ENCODE assay signal across 9 cellular contexts in the genomic region with DNA sequence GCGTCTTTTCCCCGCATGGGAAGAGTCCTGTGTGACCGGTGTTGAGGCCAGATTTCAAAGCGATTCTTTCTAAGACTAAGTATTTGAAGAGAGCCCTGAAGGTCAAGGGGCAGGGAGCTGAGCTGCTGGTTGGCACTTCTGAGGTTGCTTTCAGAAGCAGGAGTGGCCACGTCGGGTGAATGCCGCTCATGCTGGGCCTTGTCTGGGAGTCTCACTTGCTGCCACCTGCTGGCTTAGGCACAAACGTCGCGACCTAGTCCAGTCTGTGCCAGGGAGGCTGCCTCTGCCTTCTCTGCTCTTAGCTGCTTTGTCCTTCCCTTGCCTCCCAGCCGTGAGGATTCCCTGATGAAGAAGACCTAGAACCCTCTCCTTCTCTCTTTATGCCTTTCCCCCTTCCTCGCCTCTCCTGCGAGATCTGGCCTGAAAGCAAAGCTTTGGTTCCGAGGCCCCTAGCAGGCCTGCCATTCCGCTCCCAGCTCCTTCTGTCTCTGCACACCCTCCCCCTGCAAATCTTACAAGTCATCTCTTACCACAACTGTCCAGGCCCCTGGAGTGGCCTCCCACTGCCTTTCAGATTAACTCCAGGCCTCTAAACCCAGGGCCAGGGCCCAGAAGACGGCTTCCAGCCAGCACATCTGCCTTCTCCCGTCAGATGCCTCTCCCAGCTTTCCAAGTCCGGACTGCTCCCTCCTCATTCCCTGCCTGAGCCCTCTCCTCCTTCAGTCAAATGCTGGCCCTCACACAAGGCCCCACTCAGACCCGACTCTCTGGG. TPM values are rescaled to one million over a fixed set of nuclear protein-coding genes. Genes with fewer than 3 reads are reported as not detected.
DNase-seq lines count a peak whose midpoint lies in the region; ATAC-seq, FAIRE-seq and TF ChIP-seq lines count a peak whose summit lies in the region.
"Had no signal": no experiment of that assay in that cellular context is flagged by ENCODE, and none has a peak within 500 bp of the region (broad histone marks: within the 10 kb centered on the region; RNA-seq: fewer than 3 reads in every experiment).

No MANE protein-coding gene starts in this region.

- no peak overlapping the region for H3K4me2 ChIP-seq in mammary epithelial cell (ENCODE audit: insufficient read depth, low read depth, low read length)
- 0 out of 2 replicates have a peak overlapping the region, but pooled peaks have one; percentile 14 for H3K4me2 ChIP-seq in HepG2 (ENCODE audit: low read depth, low read length)

- H3K27ac ChIP-seq in mammary epithelial cell (ENCODE audit: insufficient read depth, low read depth, low read length) (no peak overlapping the region), HepG2 (ENCODE audit: extremely low read length, insufficient read depth, low read length) (peak overlapping the region; percentile 36)
- H3K27ac ChIP-seq: epithelial cell of prostate had no signal

- H3K4me3 Mint-ChIP-seq in stimulated activated naive B cell treated with anti-CD40 and anti-IgM and Interleukin-4, amounts not matched to agents 10 μg/mL and 1 μg/mL and 100 μg/mL, for 72 hours = peak overlapping the region in 1 of 2 donors; percentile 64

- CTCF ChIA-PET in mammary epithelial cell (lab: Charles Lee; ENCODE audit: low non-redundant PET) = interaction anchor here (0.6 kb wide), 1 partner anchor 176 kb away, joined by 4 read pairs; no protein-coding TSS in a partner anchor
- CTCF ChIA-PET in HepG2 (lab: Yijun Ruan, JAX; ENCODE audit: low intra/inter-chr PET ratio, low total read pairs) = interaction anchor here (1.5 to 2.4 kb wide), 2 partner anchors 45 to 599 kb away, joined by 6 to 9 read pairs; no protein-coding TSS in a partner anchor

- H3K4me3 ChIP-seq in mammary epithelial cell (replicated peaks in 1 of 3; ENCODE audit: insufficient read depth in 1 of 3, low read depth in 2 of 3, low read length in 3 of 3) = no peak overlapping the region
- no peak overlapping the region for H3K4me3 ChIP-seq in HepG2 (replicated peaks in 1 of 3; ENCODE audit: insufficient read depth in 1 of 3, low read depth in 2 of 3, low read length in 3 of 3)
- no peak overlapping the region for H3K4me3 ChIP-seq in lower leg skin (ENCODE audit: low read depth, poor library complexity, severe bottlenecking)

- TF ChIP-seq CTCF in mammary epithelial cell (conservative IDR thresholded peaks at IDR 0.05 in 1 of 2, IDR thresholded peaks at IDR 0.05 in 1 of 2; ENCODE audit: extremely low read depth in 1 of 2, insufficient read depth in 1 of 2, low read depth in 1 of 2, low read length in 2 of 2) (peak; percentile 31 to 62), HepG2 (CRISPR knock-in tag; IDR thresholded peaks at IDR 0.05) (peak; percentile 86), lower leg skin (IDR thresholded peaks at IDR 0.05) (no peak)

- in situ Hi-C loops in mammary epithelial cell (cut with MboI; ENCODE audit: low sequenced_read_pairs in 2 of 2) (loop anchor here in 1 of 2 donors (10.0 kb wide), 1 partner anchor 603 kb away; no protein-coding TSS in a partner anchor), HepG2 (cut with HindIII; ENCODE audit: extremely low pct_ligation_motif_present, low pct_unique_long_range_greater_than_20kb) (no loop called here)

- H3K4me1 ChIP-seq in mammary epithelial cell (ENCODE audit: insufficient read depth, low read length) (no peaks in the 10 kb centered on the region), HepG2 (ENCODE audit: insufficient read depth, low read length) (peaks cover 13% of the 10 kb centered on the region)

- no peaks in the 10 kb centered on the region for H3K27me3 Mint-ChIP-seq in stimulated activated naive B cell treated with anti-CD40 and anti-IgM and Interleukin-4, amounts not matched to agents 10 μg/mL and 1 μg/mL and 100 μg/mL, for 72 hours

- WGBS in mammary epithelial cell (ENCODE audit: low coverage, missing lambda C conversion rate) = 69% methylated on average over 17 of the region's 19 CpGs
- 68% methylated on average over 16 of the region's 19 CpGs for WGBS in HepG2 (ENCODE audit: low lambda C conversion rate)
- WGBS in lower leg skin, 2 donors = 51 to 53% methylated on average over 19 of the region's 19 CpGs

- BruUV-seq in mammary epithelial cell (replicated peaks; lab: Mats Ljungman, UMichigan) = no TSS peak
- no TSS peak for BruUV-seq in HepG2 (replicated peaks; lab: Mats Ljungman, UMichigan)

- H3K9me3 ChIP-seq in mammary epithelial cell (replicated peaks; ENCODE audit: insufficient read depth, low read length) (no peaks in the 10 kb centered on the region), HepG2 (ENCODE audit: low read length) (no peaks in the 10 kb centered on the region)

- intact Hi-C loops in mammary epithelial cell (cut with micrococcal nuclease) (loop anchor here (1.0 to 10.0 kb wide), 2 partner anchors 313 to 820 kb away; no protein-coding TSS in a partner anchor), HepG2 (cut with micrococcal nuclease; ENCODE audit: unreplicated experiment) (no loop called here), lower leg skin (cut with DNase I; ENCODE audit: low total_unique reads) (no loop called here)

- H3K36me3 ChIP-seq in mammary epithelial cell (ENCODE audit: insufficient read depth, low read length) (peaks cover 5% of the 10 kb centered on the region), HepG2 (replicated peaks in 1 of 2; ENCODE audit: control insufficient read depth in 1 of 2, insufficient read depth in 2 of 2, low read length in 2 of 2) (peaks cover 3 to 15% of the 10 kb centered on the region in 2 experiments; a peak in 2 of 5 replicates)

- ATAC-seq in HepG2 (peak; percentile 93), GM19351 (IDR thresholded peaks at IDR 0.05; ENCODE audit: unreplicated experiment) (no peak)
- peak; percentile 46 to 48 for ATAC-seq in stimulated activated naive B cell treated with anti-CD40 and anti-IgM and Interleukin-4, amounts not matched to agents 10 μg/mL and 1 μg/mL and 100 μg/mL, for 72 hours (replicated peaks)

- H3K27me3 ChIP-seq in mammary epithelial cell (ENCODE audit: insufficient read depth, low read length) = no peaks in the 10 kb centered on the region
- no peaks in the 10 kb centered on the region for H3K27me3 ChIP-seq in HepG2 (ENCODE audit: control insufficient read depth in 1 of 2, insufficient read depth in 2 of 2, low read length in 2 of 2)

- peak; percentile 4 to 17 for DNase-seq in AML-193 (lab: John Stamatoyannopoulos, UW)
- peak; percentile 32 for DNase-seq in GM19240 (ENCODE audit: insufficient read length, low spot score)
- peak; percentile 54 for DNase-seq in SK-N-DZ (ENCODE audit: low spot score)
- peak; percentile 28 for DNase-seq in mammary epithelial cell
- DNase-seq in HepG2 (ENCODE audit: low spot score) = peak; percentile 52
- no peak for DNase-seq in stimulated activated naive B cell treated with anti-CD40 and anti-IgM and Interleukin-4, amounts not matched to agents 10 μg/mL and 1 μg/mL and 100 μg/mL, for 72 hours
- no peak for DNase-seq in lower leg skin (ENCODE audit: low spot score in 2 of 2)

- H3K36me3 Mint-ChIP-seq in stimulated activated naive B cell treated with anti-CD40 and anti-IgM and Interleukin-4, amounts not matched to agents 10 μg/mL and 1 μg/mL and 100 μg/mL, for 72 hours = peaks cover 24 to 48% of the 10 kb centered on the region in 2 donors

- H4K20me1 ChIP-seq in mammary epithelial cell (ENCODE audit: insufficient read depth, low read length) = no peaks in the 10 kb centered on the region
- no peaks in the 10 kb centered on the region for H4K20me1 ChIP-seq in HepG2 (ENCODE audit: insufficient read depth, low read length)

- H3K9ac ChIP-seq in mammary epithelial cell (ENCODE audit: insufficient read depth, low read length) (no peak overlapping the region), HepG2 (ENCODE audit: insufficient read depth, low read depth, low read length) (no peak overlapping the region)

- no peaks in the 10 kb centered on the region for H3K79me2 ChIP-seq in mammary epithelial cell (ENCODE audit: insufficient read depth, low read length)
- no peaks in the 10 kb centered on the region for H3K79me2 ChIP-seq in HepG2 (ENCODE audit: insufficient read depth, low read length)

- peak; percentile 66 for FAIRE-seq in HepG2 (lab: Jason Lieb, UNC)

- TF ChIP-seq POLR2A in HepG2 (IDR thresholded peaks at IDR 0.05; ENCODE audit: insufficient read depth in 1 of 2, low read depth in 2 of 2, low read length in 2 of 2) (no peak), lower leg skin (IDR thresholded peaks at IDR 0.05) (no peak)

- H3K27ac Mint-ChIP-seq in stimulated activated naive B cell treated with anti-CD40 and anti-IgM and Interleukin-4, amounts not matched to agents 10 μg/mL and 1 μg/mL and 100 μg/mL, for 72 hours = peak overlapping the region; percentile 87

- H2AFZ ChIP-seq in mammary epithelial cell (ENCODE audit: low read depth, low read length) (no peak overlapping the region), HepG2 (ENCODE audit: low read length) (no peak overlapping the region)

- dilution Hi-C loops in mammary epithelial cell (cut with HindIII; ENCODE audit: low sequenced_read_pairs) = loop anchor here (5.0 to 10.0 kb wide), 5 partner anchors 51 to 603 kb away; partner anchors contain the start of genes ITGAE and TRPV3

- POLR2A ChIA-PET in HepG2 (lab: Yijun Ruan, JAX) = interaction anchor here (1.1 to 2.5 kb wide), 2 partner anchors 12 to 20 kb away, joined by 8 to 12 read pairs; partner anchors contain the start of genes CTNS and SHPK

- peaks cover 29 to 55% of the 10 kb centered on the region in 2 donors for H3K4me1 Mint-ChIP-seq in stimulated activated naive B cell treated with anti-CD40 and anti-IgM and Interleukin-4, amounts not matched to agents 10 μg/mL and 1 μg/mL and 100 μg/mL, for 72 hours

- no peak; the same call in 1 of the 2 replicates for TF ChIP-seq RAD21 in HepG2 (CRISPR knock-in tag; IDR thresholded peaks at IDR 0.05)

- no peaks in the 10 kb centered on the region for H3K9me3 Mint-ChIP-seq in stimulated activated naive B cell treated with anti-CD40 and anti-IgM and Interleukin-4, amounts not matched to agents 10 μg/mL and 1 μg/mL and 100 μg/mL, for 72 hours

- TF ChIP-seq EP300 in HepG2 (IDR thresholded peaks at IDR 0.05; ENCODE audit: low read depth in 2 of 2, low read length in 2 of 2) (no peak), HepG2 (CRISPR knock-in tag; IDR thresholded peaks at IDR 0.05; ENCODE audit: borderline replicate concordance) (no peak)

RNA-seq across cellular contexts. Expression of gene CTNS, which starts 11.4 kb away (rescaled TPM):
- polyA plus RNA-seq in SK-N-DZ (2014; cell fraction: cytosol; rRNA removed) = 38.1 and 38.3 TPM in 2 replicates
- polyA plus RNA-seq in SK-N-DZ (2014; cell fraction: nucleus; rRNA removed) = 61.2 and 68.7 TPM in 2 replicates
- total RNA-seq in mammary epithelial cell (10 to 100 TPM; 16.9 to 18.8 TPM), HepG2 (2016; rRNA removed; fragmentation: Illumina TruSeq; extraction: Trizol) (6.5 and 13.7 TPM in 2 replicates), lower leg skin (10 to 100 TPM; 23.7 to 40.0 (median 29.6) TPM)
- polyA plus RNA-seq in mammary epithelial cell (9.7 TPM), HepG2 (2011; rRNA removed) (9.5 and 13.0 TPM in 2 replicates)
- 2.1 TPM for polyA minus RNA-seq in mammary epithelial cell
- total RNA-seq in HepG2 (2016; cell fraction: cytosol; rRNA removed; fragmentation: Illumina TruSeq; extraction: Trizol; ENCODE audit: low read depth) = 1.8 and 2.6 TPM in 2 replicates
- total RNA-seq in HepG2 (2016; cell fraction: insoluble cytoplasmic fraction; rRNA removed; fragmentation: Illumina TruSeq; extraction: Trizol) = 9.9 and 14.3 TPM in 2 replicates
- 6.1 and 6.2 TPM in 2 replicates for total RNA-seq in HepG2 (2016; cell fraction: membrane; rRNA removed; fragmentation: Illumina TruSeq; extraction: Trizol)
- total RNA-seq in HepG2 (2016; cell fraction: nucleus; rRNA removed; fragmentation: Illumina TruSeq; extraction: Trizol) = 11.2 and 14.3 TPM in 2 replicates
- polyA plus RNA-seq in HepG2 (2011; cell fraction: cytosol; rRNA removed) = 9.4 and 10.3 TPM in 2 replicates
- 20.7 and 23.6 TPM in 2 replicates for polyA plus RNA-seq in HepG2 (2011; cell fraction: nucleus; rRNA removed)
- polyA plus RNA-seq in HepG2 (2012) = 8.5 and 12.6 TPM in 2 replicates
- 2.0 and 2.2 TPM in 2 replicates for polyA plus RNA-seq in HepG2 (2016; cell fraction: cytosol; fragmentation: Illumina TruSeq; extraction: Trizol; ENCODE audit: low read depth)
- polyA plus RNA-seq in HepG2 (2016; cell fraction: insoluble cytoplasmic fraction; fragmentation: Illumina TruSeq; extraction: Trizol; ENCODE audit: low read depth) = 7.3 and 8.2 TPM in 2 replicates
- 4.5 and 5.9 TPM in 2 replicates for polyA plus RNA-seq in HepG2 (2016; cell fraction: membrane; fragmentation: Illumina TruSeq; extraction: Trizol; ENCODE audit: low read depth)
- 20.2 and 21.3 TPM in 2 replicates for polyA plus RNA-seq in HepG2 (2016; cell fraction: nucleus; fragmentation: Illumina TruSeq; extraction: Trizol; ENCODE audit: insufficient read depth, low read depth)
- 10.3 and 11.2 TPM in 2 replicates for polyA minus RNA-seq in HepG2 (2011; rRNA and poly(A)+ RNA removed; ENCODE audit: low replicate concordance)
- 5.1 and 6.0 TPM in 2 replicates for polyA minus RNA-seq in HepG2 (2011; cell fraction: cytosol; rRNA and poly(A)+ RNA removed)
- polyA minus RNA-seq in HepG2 (2011; cell fraction: nucleus; rRNA and poly(A)+ RNA removed) = 9.7 TPM in 2 replicates

RNA-seq across cellular contexts. Expression of gene SHPK, which starts 11.9 kb away (rescaled TPM):
- polyA plus RNA-seq in SK-N-DZ (2014; cell fraction: cytosol; rRNA removed) = 29.7 and 32.4 TPM in 2 replicates
- 15.1 and 17.5 TPM in 2 replicates for polyA plus RNA-seq in SK-N-DZ (2014; cell fraction: nucleus; rRNA removed)
- total RNA-seq in mammary epithelial cell = 10 to 100 TPM; 11.8 to 14.5 TPM
- polyA plus RNA-seq in mammary epithelial cell = 12.0 TPM
- polyA minus RNA-seq in mammary epithelial cell = 16.5 TPM
- 25.2 and 30.9 TPM in 2 replicates for total RNA-seq in HepG2 (2016; rRNA removed; fragmentation: Illumina TruSeq; extraction: Trizol)
- 3.5 and 3.8 TPM in 2 replicates for total RNA-seq in HepG2 (2016; cell fraction: cytosol; rRNA removed; fragmentation: Illumina TruSeq; extraction: Trizol; ENCODE audit: low read depth)
- total RNA-seq in HepG2 (2016; cell fraction: insoluble cytoplasmic fraction; rRNA removed; fragmentation: Illumina TruSeq; extraction: Trizol) = 25.0 and 28.4 TPM in 2 replicates
- 7.6 and 8.2 TPM in 2 replicates for total RNA-seq in HepG2 (2016; cell fraction: membrane; rRNA removed; fragmentation: Illumina TruSeq; extraction: Trizol)
- total RNA-seq in HepG2 (2016; cell fraction: nucleus; rRNA removed; fragmentation: Illumina TruSeq; extraction: Trizol) = 20.4 and 24.0 TPM in 2 replicates
- polyA plus RNA-seq in HepG2 (2011; rRNA removed) = 16.2 and 20.4 TPM in 2 replicates
- 16.1 and 16.7 TPM in 2 replicates for polyA plus RNA-seq in HepG2 (2011; cell fraction: cytosol; rRNA removed)
- polyA plus RNA-seq in HepG2 (2011; cell fraction: nucleus; rRNA removed) = 27.2 and 28.1 TPM in 2 replicates
- 13.6 and 14.5 TPM in 2 replicates for polyA plus RNA-seq in HepG2 (2012)
- polyA plus RNA-seq in HepG2 (2016; cell fraction: cytosol; fragmentation: Illumina TruSeq; extraction: Trizol; ENCODE audit: low read depth) = 1.1 and 1.2 TPM in 2 replicates
- 18.4 and 20.4 TPM in 2 replicates for polyA plus RNA-seq in HepG2 (2016; cell fraction: insoluble cytoplasmic fraction; fragmentation: Illumina TruSeq; extraction: Trizol; ENCODE audit: low read depth)
- 2.5 and 3.0 TPM in 2 replicates for polyA plus RNA-seq in HepG2 (2016; cell fraction: membrane; fragmentation: Illumina TruSeq; extraction: Trizol; ENCODE audit: low read depth)
- polyA plus RNA-seq in HepG2 (2016; cell fraction: nucleus; fragmentation: Illumina TruSeq; extraction: Trizol; ENCODE audit: insufficient read depth, low read depth) = 24.9 and 27.7 TPM in 2 replicates
- 24.9 and 63.4 TPM in 2 replicates for polyA minus RNA-seq in HepG2 (2011; rRNA and poly(A)+ RNA removed; ENCODE audit: low replicate concordance)
- polyA minus RNA-seq in HepG2 (2011; cell fraction: cytosol; rRNA and poly(A)+ RNA removed) = 15.3 and 17.2 TPM in 2 replicates
- polyA minus RNA-seq in HepG2 (2011; cell fraction: nucleus; rRNA and poly(A)+ RNA removed) = 33.7 and 38.2 TPM in 2 replicates
- 10 to 100 TPM; 18.2 to 30.3 (median 23.1) TPM for total RNA-seq in lower leg skin

RNA-seq across cellular contexts. Expression of gene TAX1BP3, which starts 20.4 kb away (rescaled TPM):
- polyA plus RNA-seq in SK-N-DZ (2014; cell fraction: cytosol; rRNA removed) = 45.7 and 61.2 TPM in 2 replicates
- polyA plus RNA-seq in SK-N-DZ (2014; cell fraction: nucleus; rRNA removed) = 27.5 and 33.3 TPM in 2 replicates
- 100 to 1,000 TPM; 188 to 213 TPM for total RNA-seq in mammary epithelial cell
- polyA plus RNA-seq in mammary epithelial cell = 141 TPM
- polyA minus RNA-seq in mammary epithelial cell = 78.6 TPM
- 44.5 and 45.1 TPM in 2 replicates for total RNA-seq in HepG2 (2016; rRNA removed; fragmentation: Illumina TruSeq; extraction: Trizol)
- 20.2 and 21.9 TPM in 2 replicates for total RNA-seq in HepG2 (2016; cell fraction: cytosol; rRNA removed; fragmentation: Illumina TruSeq; extraction: Trizol; ENCODE audit: low read depth)
- 43.7 and 44.8 TPM in 2 replicates for total RNA-seq in HepG2 (2016; cell fraction: insoluble cytoplasmic fraction; rRNA removed; fragmentation: Illumina TruSeq; extraction: Trizol)
- total RNA-seq in HepG2 (2016; cell fraction: membrane; rRNA removed; fragmentation: Illumina TruSeq; extraction: Trizol) = 44.2 and 51.0 TPM in 2 replicates
- total RNA-seq in HepG2 (2016; cell fraction: nucleus; rRNA removed; fragmentation: Illumina TruSeq; extraction: Trizol) = 17.2 and 23.9 TPM in 2 replicates
- polyA plus RNA-seq in HepG2 (2011; rRNA removed) = 16.7 and 20.4 TPM in 2 replicates
- polyA plus RNA-seq in HepG2 (2011; cell fraction: cytosol; rRNA removed) = 27.1 and 29.0 TPM in 2 replicates
- polyA plus RNA-seq in HepG2 (2011; cell fraction: nucleus; rRNA removed) = 19.8 and 21.2 TPM in 2 replicates
- polyA plus RNA-seq in HepG2 (2012) = 14.6 and 15.5 TPM in 2 replicates
- polyA plus RNA-seq in HepG2 (2016; cell fraction: cytosol; fragmentation: Illumina TruSeq; extraction: Trizol; ENCODE audit: low read depth) = 23.2 and 28.8 TPM in 2 replicates
- 43.3 and 55.1 TPM in 2 replicates for polyA plus RNA-seq in HepG2 (2016; cell fraction: insoluble cytoplasmic fraction; fragmentation: Illumina TruSeq; extraction: Trizol; ENCODE audit: low read depth)
- 46.7 and 49.7 TPM in 2 replicates for polyA plus RNA-seq in HepG2 (2016; cell fraction: membrane; fragmentation: Illumina TruSeq; extraction: Trizol; ENCODE audit: low read depth)
- 31.7 and 35.3 TPM in 2 replicates for polyA plus RNA-seq in HepG2 (2016; cell fraction: nucleus; fragmentation: Illumina TruSeq; extraction: Trizol; ENCODE audit: insufficient read depth, low read depth)
- polyA minus RNA-seq in HepG2 (2011; rRNA and poly(A)+ RNA removed; ENCODE audit: low replicate concordance) = 23.4 and 40.0 TPM in 2 replicates
- polyA minus RNA-seq in HepG2 (2011; cell fraction: cytosol; rRNA and poly(A)+ RNA removed) = 12.6 and 16.6 TPM in 2 replicates
- 11.7 and 13.6 TPM in 2 replicates for polyA minus RNA-seq in HepG2 (2011; cell fraction: nucleus; rRNA and poly(A)+ RNA removed)
- 100 to 1,000 TPM in 3 of 4 donors, 10 to 100 TPM in 1; 90.5 to 181 (median 153) TPM for total RNA-seq in lower leg skin

RNA-seq across cellular contexts. Expression of gene EMC6, which starts 20.7 kb away (rescaled TPM):
- 52.3 and 64.4 TPM in 2 replicates for polyA plus RNA-seq in SK-N-DZ (2014; cell fraction: cytosol; rRNA removed)
- polyA plus RNA-seq in SK-N-DZ (2014; cell fraction: nucleus; rRNA removed) = 29.8 and 34.7 TPM in 2 replicates
- total RNA-seq in mammary epithelial cell (10 to 100 TPM; 11.0 to 57.9 TPM), HepG2 (2016; rRNA removed; fragmentation: Illumina TruSeq; extraction: Trizol) (42.2 and 45.1 TPM in 2 replicates), lower leg skin (10 to 100 TPM in 2 of 4 donors, 1 to 10 TPM in 2; 5.6 to 19.3 (median 10.6) TPM)
- polyA plus RNA-seq in mammary epithelial cell (61.8 TPM), HepG2 (2011; rRNA removed) (47.7 and 53.7 TPM in 2 replicates)
- 4.9 TPM for polyA minus RNA-seq in mammary epithelial cell
- total RNA-seq in HepG2 (2016; cell fraction: cytosol; rRNA removed; fragmentation: Illumina TruSeq; extraction: Trizol; ENCODE audit: low read depth) = 60.5 and 83.6 TPM in 2 replicates
- 42.9 and 47.7 TPM in 2 replicates for total RNA-seq in HepG2 (2016; cell fraction: insoluble cytoplasmic fraction; rRNA removed; fragmentation: Illumina TruSeq; extraction: Trizol)
- 57.6 and 76.2 TPM in 2 replicates for total RNA-seq in HepG2 (2016; cell fraction: membrane; rRNA removed; fragmentation: Illumina TruSeq; extraction: Trizol)
- total RNA-seq in HepG2 (2016; cell fraction: nucleus; rRNA removed; fragmentation: Illumina TruSeq; extraction: Trizol) = 22.4 and 23.6 TPM in 2 replicates
- polyA plus RNA-seq in HepG2 (2011; cell fraction: cytosol; rRNA removed) = 50.2 and 99.7 TPM in 2 replicates
- polyA plus RNA-seq in HepG2 (2011; cell fraction: nucleus; rRNA removed) = 28.3 and 28.6 TPM in 2 replicates
- 37.0 and 41.4 TPM in 2 replicates for polyA plus RNA-seq in HepG2 (2012)
- 126 and 179 TPM in 2 replicates for polyA plus RNA-seq in HepG2 (2016; cell fraction: cytosol; fragmentation: Illumina TruSeq; extraction: Trizol; ENCODE audit: low read depth)
- polyA plus RNA-seq in HepG2 (2016; cell fraction: insoluble cytoplasmic fraction; fragmentation: Illumina TruSeq; extraction: Trizol; ENCODE audit: low read depth) = 92.6 and 104 TPM in 2 replicates
- polyA plus RNA-seq in HepG2 (2016; cell fraction: membrane; fragmentation: Illumina TruSeq; extraction: Trizol; ENCODE audit: low read depth) = 107 and 132 TPM in 2 replicates
- polyA plus RNA-seq in HepG2 (2016; cell fraction: nucleus; fragmentation: Illumina TruSeq; extraction: Trizol; ENCODE audit: insufficient read depth, low read depth) = 69.7 and 73.2 TPM in 2 replicates
- polyA minus RNA-seq in HepG2 (2011; rRNA and poly(A)+ RNA removed; ENCODE audit: low replicate concordance) = 22.5 and 22.6 TPM in 2 replicates
- polyA minus RNA-seq in HepG2 (2011; cell fraction: cytosol; rRNA and poly(A)+ RNA removed) = 17.3 and 24.3 TPM in 2 replicates
- 8.5 and 13.6 TPM in 2 replicates for polyA minus RNA-seq in HepG2 (2011; cell fraction: nucleus; rRNA and poly(A)+ RNA removed)

RNA-seq across cellular contexts. Expression of gene TRPV1, which starts 38.7 kb away (rescaled TPM):
- 4.3 and 5.2 TPM in 2 replicates for polyA plus RNA-seq in SK-N-DZ (2014; cell fraction: cytosol; rRNA removed)
- 10.1 and 15.1 TPM in 2 replicates for polyA plus RNA-seq in SK-N-DZ (2014; cell fraction: nucleus; rRNA removed)
- total RNA-seq in mammary epithelial cell (1 to 10 TPM; 1.3 to 3.4 TPM), HepG2 (2016; rRNA removed; fragmentation: Illumina TruSeq; extraction: Trizol) (2.2 and 5.3 TPM in 2 replicates), lower leg skin (1 to 10 TPM; 4.3 to 7.9 (median 5.2) TPM)
- polyA plus RNA-seq in mammary epithelial cell (1.3 TPM), HepG2 (2011; rRNA removed) (8.0 and 9.5 TPM in 2 replicates)
- 1.5 TPM for polyA minus RNA-seq in mammary epithelial cell
- total RNA-seq in HepG2 (2016; cell fraction: cytosol; rRNA removed; fragmentation: Illumina TruSeq; extraction: Trizol; ENCODE audit: low read depth) = 1.9 TPM in 2 replicates
- 1.9 and 5.0 TPM in 2 replicates for total RNA-seq in HepG2 (2016; cell fraction: insoluble cytoplasmic fraction; rRNA removed; fragmentation: Illumina TruSeq; extraction: Trizol)
- 2.0 and 2.1 TPM in 2 replicates for total RNA-seq in HepG2 (2016; cell fraction: membrane; rRNA removed; fragmentation: Illumina TruSeq; extraction: Trizol)
- 7.9 and 9.6 TPM in 2 replicates for total RNA-seq in HepG2 (2016; cell fraction: nucleus; rRNA removed; fragmentation: Illumina TruSeq; extraction: Trizol)
- 3.6 and 3.7 TPM in 2 replicates for polyA plus RNA-seq in HepG2 (2011; cell fraction: cytosol; rRNA removed)
- 29.7 and 33.7 TPM in 2 replicates for polyA plus RNA-seq in HepG2 (2011; cell fraction: nucleus; rRNA removed)
- polyA plus RNA-seq in HepG2 (2012) = 5.3 and 6.4 TPM in 2 replicates
- 0.44 and 0.46 TPM in 2 replicates for polyA plus RNA-seq in HepG2 (2016; cell fraction: cytosol; fragmentation: Illumina TruSeq; extraction: Trizol; ENCODE audit: low read depth)
- polyA plus RNA-seq in HepG2 (2016; cell fraction: insoluble cytoplasmic fraction; fragmentation: Illumina TruSeq; extraction: Trizol; ENCODE audit: low read depth) = 1.7 and 2.2 TPM in 2 replicates
- 0.60 and 0.85 TPM in 2 replicates for polyA plus RNA-seq in HepG2 (2016; cell fraction: membrane; fragmentation: Illumina TruSeq; extraction: Trizol; ENCODE audit: low read depth)
- polyA plus RNA-seq in HepG2 (2016; cell fraction: nucleus; fragmentation: Illumina TruSeq; extraction: Trizol; ENCODE audit: insufficient read depth, low read depth) = 29.4 and 35.3 TPM in 2 replicates
- 7.1 and 8.2 TPM in 2 replicates for polyA minus RNA-seq in HepG2 (2011; rRNA and poly(A)+ RNA removed; ENCODE audit: low replicate concordance)
- 1.3 and 4.2 TPM in 2 replicates for polyA minus RNA-seq in HepG2 (2011; cell fraction: cytosol; rRNA and poly(A)+ RNA removed)
- polyA minus RNA-seq in HepG2 (2011; cell fraction: nucleus; rRNA and poly(A)+ RNA removed) = 10.7 and 14.4 TPM in 2 replicates

Comparison
In these comparisons a context has a peak if more than half of its experiments do, and no peak if none do; other contexts are left out.
1. DNase-seq: peak in AML-193 (2 of 2), GM19240 (single experiment), SK-N-DZ (single experiment), mammary epithelial cell (single experiment) and HepG2 (single experiment); none in stimulated activated naive B cell treated with anti-CD40 and anti-IgM and Interleukin-4, amounts not matched to agents 10 μg/mL and 1 μg/mL and 100 μg/mL, for 72 hours (single experiment) and lower leg skin (0 of 2).
2. CTCF ChIP-seq: peak in mammary epithelial cell (2 of 2) and HepG2 (single experiment); none in lower leg skin (0 of 3).